ENCODE assay signal across 21 cellular contexts in the genomic region with DNA sequence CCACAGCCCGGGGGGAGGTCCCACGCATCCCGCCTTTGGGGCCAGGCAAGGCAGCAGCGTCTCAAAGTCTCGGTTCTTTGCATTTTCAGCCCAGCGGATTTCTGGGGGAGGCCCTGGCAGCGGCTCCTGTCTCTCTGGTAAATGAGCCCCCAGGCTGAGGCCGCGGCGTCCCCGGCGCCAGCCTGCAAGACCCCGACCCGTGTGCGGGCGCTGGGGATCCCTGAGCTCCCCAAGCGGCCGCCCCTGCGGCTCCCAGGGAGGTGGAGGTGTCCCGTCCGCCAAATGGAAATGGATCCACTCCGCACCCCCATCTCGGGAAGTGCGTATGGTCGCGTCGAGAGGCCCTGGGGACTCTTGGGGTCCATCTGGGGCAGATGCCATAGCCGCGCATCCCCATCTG. TPM values are rescaled to one million over a fixed set of nuclear protein-coding genes. Genes with fewer than 3 reads are reported as not detected.
"Had no signal": no experiment of that assay in that cellular context is flagged by ENCODE, and none has a peak within 500 bp of the region (broad histone marks: within the 10 kb centered on the region; RNA-seq: fewer than 3 reads in every experiment).

No MANE protein-coding gene starts in this region.

- H3K4me3 Mint-ChIP-seq: natural killer cell treated with Interleukin-12 subunit alpha and Interleukin-12 subunit beta and Interleukin-15 and Interleukin-18, amount 100 ng/mL, for 72 hours; stimulated activated memory B cell treated with anti-CD40 and anti-IgM and Interleukin-4, amounts not matched to agents 10 μg/mL and 1 μg/mL and 100 μg/mL, for 72 hours; stimulated activated naive CD8-positive, alpha-beta T cell treated with anti-CD3 and anti-CD28 coated beads, Interleukin-15, Interleukin-2, amounts not matched to agents 100 ng/mL and 50 ng/mL, for 24 hours had no signal

- H3K9me3 ChIP-seq: heart right ventricle, spleen, tibial artery, upper lobe of left lung, vagina had no signal

- ATAC-seq: stimulated activated memory B cell treated with anti-CD40 and anti-IgM and Interleukin-4, amounts not matched to agents 10 μg/mL and 1 μg/mL and 100 μg/mL, for 72 hours had no signal

- H3K4me1 Mint-ChIP-seq: stimulated activated memory B cell treated with anti-CD40 and anti-IgM and Interleukin-4, amounts not matched to agents 10 μg/mL and 1 μg/mL and 100 μg/mL, for 72 hours had no signal

- H3K36me3 Mint-ChIP-seq: natural killer cell treated with Interleukin-12 subunit alpha and Interleukin-12 subunit beta and Interleukin-15 and Interleukin-18, amount 100 ng/mL, for 72 hours; stimulated activated memory B cell treated with anti-CD40 and anti-IgM and Interleukin-4, amounts not matched to agents 10 μg/mL and 1 μg/mL and 100 μg/mL, for 72 hours had no signal

- H3K4me3 ChIP-seq: dorsolateral prefrontal cortex, spleen, tibial artery, upper lobe of left lung, vagina had no signal

- H3K27me3 Mint-ChIP-seq: natural killer cell treated with Interleukin-12 subunit alpha and Interleukin-12 subunit beta and Interleukin-15 and Interleukin-18, amount 100 ng/mL, for 72 hours; stimulated activated memory B cell treated with anti-CD40 and anti-IgM and Interleukin-4, amounts not matched to agents 10 μg/mL and 1 μg/mL and 100 μg/mL, for 72 hours; stimulated activated naive CD8-positive, alpha-beta T cell treated with anti-CD3 and anti-CD28 coated beads, Interleukin-15, Interleukin-2, amounts not matched to agents 100 ng/mL and 50 ng/mL, for 24 hours had no signal

- H3K27ac Mint-ChIP-seq: natural killer cell treated with Interleukin-12 subunit alpha and Interleukin-12 subunit beta and Interleukin-15 and Interleukin-18, amount 100 ng/mL, for 72 hours; stimulated activated memory B cell treated with anti-CD40 and anti-IgM and Interleukin-4, amounts not matched to agents 10 μg/mL and 1 μg/mL and 100 μg/mL, for 72 hours; stimulated activated naive CD8-positive, alpha-beta T cell treated with anti-CD3 and anti-CD28 coated beads, Interleukin-15, Interleukin-2, amounts not matched to agents 100 ng/mL and 50 ng/mL, for 24 hours had no signal

- H3K36me3 ChIP-seq: heart right ventricle, upper lobe of left lung, vagina had no signal

- H3K9me3 Mint-ChIP-seq: natural killer cell treated with Interleukin-12 subunit alpha and Interleukin-12 subunit beta and Interleukin-15 and Interleukin-18, amount 100 ng/mL, for 72 hours; stimulated activated memory B cell treated with anti-CD40 and anti-IgM and Interleukin-4, amounts not matched to agents 10 μg/mL and 1 μg/mL and 100 μg/mL, for 72 hours; stimulated activated naive CD8-positive, alpha-beta T cell treated with anti-CD3 and anti-CD28 coated beads, Interleukin-15, Interleukin-2, amounts not matched to agents 100 ng/mL and 50 ng/mL, for 24 hours had no signal

- H3K27ac ChIP-seq: heart right ventricle, spleen, tibial artery, vagina had no signal

- H3K27me3 ChIP-seq: dorsolateral prefrontal cortex, heart right ventricle, spleen, tibial artery, upper lobe of left lung, vagina had no signal

- DNase-seq: cortex of kidney; effector CD8-positive, alpha-beta T cell; foreskin melanocyte; islet precursor cell; mammary epithelial cell; occipital lobe; spleen; stimulated activated CD4-positive, alpha-beta T cell treated with anti-CD3 and anti-CD28 coated beads, Interleukin-15, amount 100 ng/mL, for 24 hours; stimulated activated CD4-positive, alpha-beta T cell treated with anti-CD3 and anti-CD28 coated beads, Interleukin-1b, Interleukin-23, amount 100 ng/mL, for 48 hours; stimulated activated CD4-positive, alpha-beta T cell treated with anti-CD3 and anti-CD28 coated beads, Interleukin-4, amount 100 ng/mL, for 24 hours; tibial artery had no signal

RNA-seq across cellular contexts. Expression of gene COMP, which starts 47.1 kb away (rescaled TPM):
- total RNA-seq: cerebellum; left lobe of liver; natural killer cell treated with Interleukin-12 subunit alpha and Interleukin-12 subunit beta and Interleukin-15 and Interleukin-18, amount 100 ng/mL, for 72 hours; occipital lobe; pulmonary artery endothelial cell; spleen had no signal
